ENCODE assay signal across 10 cellular contexts in genomic region chr5:75235711-75236110, GRCh38. TPM values are rescaled to one million over a fixed set of nuclear protein-coding genes. Genes with fewer than 3 reads are reported as not detected.
DNase-seq lines count a peak whose midpoint lies in the region; ATAC-seq and FAIRE-seq lines count a peak whose summit lies in the region.
"Had no signal": no experiment of that assay in that cellular context is flagged by ENCODE, and none has a peak within 500 bp of the region (broad histone marks: within the 10 kb centered on the region; RNA-seq: fewer than 3 reads in every experiment).

No MANE protein-coding gene starts in this region.

- no peaks in the 10 kb centered on the region for H3K9me3 Mint-ChIP-seq in activated naive CD4-positive, alpha-beta T cell treated with anti-CD3 and anti-CD28 coated beads, Interleukin-2, amount 50 U/mL, for 24 hours
- H3K9me3 Mint-ChIP-seq in immature natural killer cell: no peaks in the 10 kb centered on the region

- no peak for FAIRE-seq in urothelium cell line (lab: Jason Lieb, UNC)

- ATAC-seq in GM21737 (IDR thresholded peaks at IDR 0.05; ENCODE audit: unreplicated experiment): no peak
- ATAC-seq in GM21786 (IDR thresholded peaks at IDR 0.05; ENCODE audit: unreplicated experiment): no peak

- in situ Hi-C loops in SK-MEL-5 (cut with HindIII; ENCODE audit: low pct_unique_long_range_greater_than_20kb, low sequenced_read_pairs): no loop called here

- H3K4me3 Mint-ChIP-seq in activated naive CD4-positive, alpha-beta T cell treated with anti-CD3 and anti-CD28 coated beads, Interleukin-2, amount 50 U/mL, for 24 hours: peak overlapping the region; percentile 94
- peak overlapping the region in 3 of 5 donors; percentile 47 to 54 (median 53) for H3K4me3 Mint-ChIP-seq in immature natural killer cell

- peaks cover 19% of the 10 kb centered on the region for H3K4me1 Mint-ChIP-seq in activated naive CD4-positive, alpha-beta T cell treated with anti-CD3 and anti-CD28 coated beads, Interleukin-2, amount 50 U/mL, for 24 hours
- peaks cover 9 to 18% of the 10 kb centered on the region in 2 donors for H3K4me1 Mint-ChIP-seq in immature natural killer cell

- no peaks in the 10 kb centered on the region for H3K27me3 Mint-ChIP-seq in activated naive CD4-positive, alpha-beta T cell treated with anti-CD3 and anti-CD28 coated beads, Interleukin-2, amount 50 U/mL, for 24 hours
- peaks cover 1 to 6% (median 4%) of the 10 kb centered on the region in 3 donors for H3K27me3 Mint-ChIP-seq in immature natural killer cell (ENCODE audit: low read depth in 3 of 3)

- no peak for DNase-seq in activated naive CD4-positive, alpha-beta T cell treated with anti-CD3 and anti-CD28 coated beads, Interleukin-2, amount 50 U/mL, for 16 hours
- peak; percentile 17 for DNase-seq in SK-MEL-5 (ENCODE audit: low read depth, low spot score)
- DNase-seq in immature natural killer cell: no peak
- peak; percentile 11 for DNase-seq in urothelium cell line (ENCODE audit: low spot score)
- DNase-seq in NCI-H1694 treated with DMSO at 0.1 percent for 48 hours (lab: John Stamatoyannopoulos, UW): no peak
- DNase-seq: NCI-H510A, T1000 had no signal

- peak overlapping the region; percentile 98 for H3K27ac Mint-ChIP-seq in activated naive CD4-positive, alpha-beta T cell treated with anti-CD3 and anti-CD28 coated beads, Interleukin-2, amount 50 U/mL, for 24 hours
- H3K27ac Mint-ChIP-seq in immature natural killer cell: peak overlapping the region in 1 of 6 donors; percentile 11

- no peaks in the 10 kb centered on the region for H3K36me3 Mint-ChIP-seq in activated naive CD4-positive, alpha-beta T cell treated with anti-CD3 and anti-CD28 coated beads, Interleukin-2, amount 50 U/mL, for 24 hours
- peaks cover 0 to 4% (median 0%) of the 10 kb centered on the region in 3 donors for H3K36me3 Mint-ChIP-seq in immature natural killer cell

RNA-seq across cellular contexts. Expression of gene ANKRD31, which starts 1.0 kb away (rescaled TPM):
- 0.69 and 0.75 TPM in 2 replicates for total RNA-seq in SK-MEL-5 (2014; rRNA removed; shearing (Covaris generic))
- 0.21 and 0.44 TPM in 2 replicates for polyA plus RNA-seq in SK-MEL-5 (2015; cell fraction: cytosol; rRNA removed)
- polyA plus RNA-seq in SK-MEL-5 (2015; cell fraction: nucleus; rRNA removed): 1.1 and 1.2 TPM in 2 replicates
- not detected for polyA plus RNA-seq in immature natural killer cell

Comparison
In these comparisons a context has a peak if more than half of its experiments do, and no peak if none do; other contexts are left out.
1. DNase-seq: peak in SK-MEL-5 (single experiment) and urothelium cell line (single experiment); none in activated naive CD4-positive, alpha-beta T cell treated with anti-CD3 and anti-CD28 coated beads, Interleukin-2, amount 50 U/mL, for 16 hours (single experiment), immature natural killer cell (0 of 3) and NCI-H1694 treated with DMSO at 0.1 percent for 48 hours (single experiment).